In genomic region chr6:143677891-143678737, GRCh38 we compare ENCODE assay signal across 8 cellular contexts.
A peak's percentile ranks its signal among the peaks of the same experiment; 100 is the strongest.
DNase-seq lines count a peak whose midpoint lies in the region; ATAC-seq and TF ChIP-seq lines count a peak whose summit lies in the region.

PHACTR2 (plus strand) TSS chr6:143677965; CDS start chr6:143678164, 199 bp downstream.

- ATAC-seq in GM18511 (IDR thresholded peaks at IDR 0.05; ENCODE audit: unreplicated experiment) (peak; percentile 45), HG03460 (IDR thresholded peaks at IDR 0.05; ENCODE audit: unreplicated experiment) (no peak)

- no peaks in the 10 kb centered on the region for H3K36me3 ChIP-seq in MM.1S (replicated peaks; ENCODE audit: insufficient read depth, low read length)

- H3K9me2 ChIP-seq in MM.1S (replicated peaks; ENCODE audit: insufficient read depth, low read length): no peaks in the 10 kb centered on the region

- H3F3A ChIP-seq in MM.1S (ENCODE audit: insufficient read depth, low read length): no peaks in the 10 kb centered on the region

- no peak within 1 kb of the TSS for H3K27ac ChIP-seq in MM.1S (ENCODE audit: low read length)

- H3K4me3 ChIP-seq in MM.1S (ENCODE audit: low read length): no peak within 1 kb of the TSS

- H3K4me2 ChIP-seq in MM.1S (ENCODE audit: low read depth, low read length): no peak within 1 kb of the TSS

- no peaks in the 10 kb centered on the region for H3K79me2 ChIP-seq in MM.1S (ENCODE audit: low read length)

- TF ChIP-seq CTCF in MM.1S (IDR thresholded peaks at IDR 0.05; ENCODE audit: low read length): no peak

- no peaks in the 10 kb centered on the region for H4K20me1 ChIP-seq in MM.1S (ENCODE audit: insufficient read depth, low read length)

- no peaks in the 10 kb centered on the region for H3K27me3 ChIP-seq in MM.1S (replicated peaks; ENCODE audit: insufficient read depth, low read length)

- H3K9ac ChIP-seq in MM.1S (ENCODE audit: low read length): no peak within 1 kb of the TSS

- H2AFZ ChIP-seq in MM.1S (ENCODE audit: low read length): no peak within 1 kb of the TSS

- DNase-seq in NCI-H146 (lab: John Stamatoyannopoulos, UW) (peak; percentile 82), ecto neural progenitor cell (ENCODE audit: low spot score) (peak; percentile 93), left kidney (ENCODE audit: low read depth, low spot score) (peak; percentile 91), MM.1S (no peak)
- peak; percentile 24 to 41 for DNase-seq in activated CD4-positive, alpha-beta T cell treated with anti-CD3 and anti-CD28 coated beads, Interleukin-2, amount 50 U/mL, for 24 hours (ENCODE audit: low read depth in 1 of 2, low spot score in 1 of 2)
- DNase-seq in stimulated activated CD4-positive, alpha-beta T cell treated with anti-CD3 and anti-CD28 coated beads, Interleukin-1b, Interleukin-23, amount 100 ng/mL, for 24 hours (ENCODE audit: low read depth in 4 of 4, low spot score in 1 of 4): peak; percentile 13 to 52 (median 34)

- H3K4me1 ChIP-seq in MM.1S (ENCODE audit: low read length): no peaks in the 10 kb centered on the region

- H3K9me3 ChIP-seq in MM.1S (replicated peaks; ENCODE audit: insufficient read depth, low read length): no peaks in the 10 kb centered on the region
